ENCODE assay signal across 1 cellular context in the genomic region with DNA sequence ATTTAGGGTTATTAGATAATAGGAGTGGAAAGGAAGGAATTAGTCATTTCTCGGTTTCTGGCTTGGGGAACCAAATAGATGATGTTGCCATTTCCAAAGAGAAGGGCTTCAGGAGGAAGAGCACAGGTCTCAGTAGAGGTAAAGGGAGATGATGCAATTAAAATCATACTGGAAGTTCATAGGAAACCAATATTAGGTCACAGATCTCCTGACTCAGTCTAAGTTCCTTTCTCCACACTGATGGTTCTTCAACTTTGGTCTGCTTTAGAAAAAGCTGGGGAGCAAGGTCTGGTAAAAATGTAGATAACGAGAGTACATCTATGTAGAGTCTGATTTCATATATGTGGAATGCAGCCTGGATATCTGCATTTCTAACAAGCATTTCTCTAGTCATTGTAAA.
TF ChIP-seq lines count a peak whose summit lies in the region.

No MANE protein-coding gene starts in this region.

TF ChIP-seq in GM23338, 12 proteins besides CTCF, POLR2A, EP300 and RAD21:
- TF ChIP-seq ZNF114 (CRISPR knock-in tag; IDR thresholded peaks at IDR 0.05) (no peak), EZH2phosphoT487 (IDR thresholded peaks at IDR 0.05; ENCODE audit: unreplicated experiment) (no peak), STAT1 (IDR thresholded peaks at IDR 0.05; ENCODE audit: unreplicated experiment) (no peak), JUNB (IDR thresholded peaks at IDR 0.05; ENCODE audit: unreplicated experiment) (no peak), EZH2 (IDR thresholded peaks at IDR 0.05; ENCODE audit: low read depth, unreplicated experiment) (no peak), CREB1 (CRISPR knock-in tag; IDR thresholded peaks at IDR 0.05; ENCODE audit: low read depth) (no peak), ETS1 (IDR thresholded peaks at IDR 0.05) (no peak), ZNF331 (CRISPR knock-in tag; IDR thresholded peaks at IDR 0.05; ENCODE audit: low read depth) (no peak), POLR2AphosphoS5 (IDR thresholded peaks at IDR 0.05; ENCODE audit: low read depth) (no peak), NANOG (IDR thresholded peaks at IDR 0.05; ENCODE audit: borderline replicate concordance) (no peak)
- TF ChIP-seq, protein P1, sequence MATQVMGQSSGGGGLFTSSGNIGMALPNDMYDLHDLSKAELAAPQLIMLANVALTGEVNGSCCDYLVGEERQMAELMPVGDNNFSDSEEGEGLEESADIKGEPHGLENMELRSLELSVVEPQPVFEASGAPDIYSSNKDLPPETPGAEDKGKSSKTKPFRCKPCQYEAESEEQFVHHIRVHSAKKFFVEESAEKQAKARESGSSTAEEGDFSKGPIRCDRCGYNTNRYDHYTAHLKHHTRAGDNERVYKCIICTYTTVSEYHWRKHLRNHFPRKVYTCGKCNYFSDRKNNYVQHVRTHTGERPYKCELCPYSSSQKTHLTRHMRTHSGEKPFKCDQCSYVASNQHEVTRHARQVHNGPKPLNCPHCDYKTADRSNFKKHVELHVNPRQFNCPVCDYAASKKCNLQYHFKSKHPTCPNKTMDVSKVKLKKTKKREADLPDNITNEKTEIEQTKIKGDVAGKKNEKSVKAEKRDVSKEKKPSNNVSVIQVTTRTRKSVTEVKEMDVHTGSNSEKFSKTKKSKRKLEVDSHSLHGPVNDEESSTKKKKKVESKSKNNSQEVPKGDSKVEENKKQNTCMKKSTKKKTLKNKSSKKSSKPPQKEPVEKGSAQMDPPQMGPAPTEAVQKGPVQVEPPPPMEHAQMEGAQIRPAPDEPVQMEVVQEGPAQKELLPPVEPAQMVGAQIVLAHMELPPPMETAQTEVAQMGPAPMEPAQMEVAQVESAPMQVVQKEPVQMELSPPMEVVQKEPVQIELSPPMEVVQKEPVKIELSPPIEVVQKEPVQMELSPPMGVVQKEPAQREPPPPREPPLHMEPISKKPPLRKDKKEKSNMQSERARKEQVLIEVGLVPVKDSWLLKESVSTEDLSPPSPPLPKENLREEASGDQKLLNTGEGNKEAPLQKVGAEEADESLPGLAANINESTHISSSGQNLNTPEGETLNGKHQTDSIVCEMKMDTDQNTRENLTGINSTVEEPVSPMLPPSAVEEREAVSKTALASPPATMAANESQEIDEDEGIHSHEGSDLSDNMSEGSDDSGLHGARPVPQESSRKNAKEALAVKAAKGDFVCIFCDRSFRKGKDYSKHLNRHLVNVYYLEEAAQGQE (IDR thresholded peaks at IDR 0.05; ENCODE audit: unreplicated experiment) = no peak
- TF ChIP-seq, protein P2, sequence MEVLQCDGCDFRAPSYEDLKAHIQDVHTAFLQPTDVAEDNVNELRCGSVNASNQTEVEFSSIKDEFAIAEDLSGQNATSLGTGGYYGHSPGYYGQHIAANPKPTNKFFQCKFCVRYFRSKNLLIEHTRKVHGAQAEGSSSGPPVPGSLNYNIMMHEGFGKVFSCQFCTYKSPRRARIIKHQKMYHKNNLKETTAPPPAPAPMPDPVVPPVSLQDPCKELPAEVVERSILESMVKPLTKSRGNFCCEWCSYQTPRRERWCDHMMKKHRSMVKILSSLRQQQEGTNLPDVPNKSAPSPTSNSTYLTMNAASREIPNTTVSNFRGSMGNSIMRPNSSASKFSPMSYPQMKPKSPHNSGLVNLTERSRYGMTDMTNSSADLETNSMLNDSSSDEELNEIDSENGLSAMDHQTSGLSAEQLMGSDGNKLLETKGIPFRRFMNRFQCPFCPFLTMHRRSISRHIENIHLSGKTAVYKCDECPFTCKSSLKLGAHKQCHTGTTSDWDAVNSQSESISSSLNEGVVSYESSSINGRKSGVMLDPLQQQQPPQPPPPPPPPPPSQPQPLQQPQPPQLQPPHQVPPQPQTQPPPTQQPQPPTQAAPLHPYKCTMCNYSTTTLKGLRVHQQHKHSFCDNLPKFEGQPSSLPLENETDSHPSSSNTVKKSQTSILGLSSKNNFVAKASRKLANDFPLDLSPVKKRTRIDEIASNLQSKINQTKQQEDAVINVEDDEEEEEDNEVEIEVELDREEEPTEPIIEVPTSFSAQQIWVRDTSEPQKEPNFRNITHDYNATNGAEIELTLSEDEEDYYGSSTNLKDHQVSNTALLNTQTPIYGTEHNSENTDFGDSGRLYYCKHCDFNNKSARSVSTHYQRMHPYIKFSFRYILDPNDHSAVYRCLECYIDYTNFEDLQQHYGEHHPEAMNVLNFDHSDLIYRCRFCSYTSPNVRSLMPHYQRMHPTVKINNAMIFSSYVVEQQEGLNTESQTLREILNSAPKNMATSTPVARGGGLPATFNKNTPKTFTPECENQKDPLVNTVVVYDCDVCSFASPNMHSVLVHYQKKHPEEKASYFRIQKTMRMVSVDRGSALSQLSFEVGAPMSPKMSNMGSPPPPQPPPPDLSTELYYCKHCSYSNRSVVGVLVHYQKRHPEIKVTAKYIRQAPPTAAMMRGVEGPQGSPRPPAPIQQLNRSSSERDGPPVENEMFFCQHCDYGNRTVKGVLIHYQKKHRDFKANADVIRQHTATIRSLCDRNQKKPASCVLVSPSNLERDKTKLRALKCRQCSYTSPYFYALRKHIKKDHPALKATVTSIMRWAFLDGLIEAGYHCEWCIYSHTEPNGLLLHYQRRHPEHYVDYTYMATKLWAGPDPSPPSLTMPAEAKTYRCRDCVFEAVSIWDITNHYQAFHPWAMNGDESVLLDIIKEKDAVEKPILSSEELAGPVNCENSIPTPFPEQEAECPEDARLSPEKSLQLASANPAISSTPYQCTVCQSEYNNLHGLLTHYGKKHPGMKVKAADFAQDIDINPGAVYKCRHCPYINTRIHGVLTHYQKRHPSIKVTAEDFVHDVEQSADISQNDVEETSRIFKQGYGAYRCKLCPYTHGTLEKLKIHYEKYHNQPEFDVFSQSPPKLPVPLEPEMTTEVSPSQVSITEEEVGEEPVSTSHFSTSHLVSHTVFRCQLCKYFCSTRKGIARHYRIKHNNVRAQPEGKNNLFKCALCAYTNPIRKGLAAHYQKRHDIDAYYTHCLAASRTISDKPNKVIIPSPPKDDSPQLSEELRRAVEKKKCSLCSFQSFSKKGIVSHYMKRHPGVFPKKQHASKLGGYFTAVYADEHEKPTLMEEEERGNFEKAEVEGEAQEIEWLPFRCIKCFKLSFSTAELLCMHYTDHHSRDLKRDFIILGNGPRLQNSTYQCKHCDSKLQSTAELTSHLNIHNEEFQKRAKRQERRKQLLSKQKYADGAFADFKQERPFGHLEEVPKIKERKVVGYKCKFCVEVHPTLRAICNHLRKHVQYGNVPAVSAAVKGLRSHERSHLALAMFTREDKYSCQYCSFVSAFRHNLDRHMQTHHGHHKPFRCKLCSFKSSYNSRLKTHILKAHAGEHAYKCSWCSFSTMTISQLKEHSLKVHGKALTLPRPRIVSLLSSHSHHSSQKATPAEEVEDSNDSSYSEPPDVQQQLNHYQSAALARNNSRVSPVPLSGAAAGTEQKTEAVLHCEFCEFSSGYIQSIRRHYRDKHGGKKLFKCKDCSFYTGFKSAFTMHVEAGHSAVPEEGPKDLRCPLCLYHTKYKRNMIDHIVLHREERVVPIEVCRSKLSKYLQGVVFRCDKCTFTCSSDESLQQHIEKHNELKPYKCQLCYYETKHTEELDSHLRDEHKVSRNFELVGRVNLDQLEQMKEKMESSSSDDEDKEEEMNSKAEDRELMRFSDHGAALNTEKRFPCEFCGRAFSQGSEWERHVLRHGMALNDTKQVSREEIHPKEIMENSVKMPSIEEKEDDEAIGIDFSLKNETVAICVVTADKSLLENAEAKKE (CRISPR knock-in tag; IDR thresholded peaks at IDR 0.05) = no peak
